Comparison of ENCODE assay signal across 18 cellular contexts in the genomic region with DNA sequence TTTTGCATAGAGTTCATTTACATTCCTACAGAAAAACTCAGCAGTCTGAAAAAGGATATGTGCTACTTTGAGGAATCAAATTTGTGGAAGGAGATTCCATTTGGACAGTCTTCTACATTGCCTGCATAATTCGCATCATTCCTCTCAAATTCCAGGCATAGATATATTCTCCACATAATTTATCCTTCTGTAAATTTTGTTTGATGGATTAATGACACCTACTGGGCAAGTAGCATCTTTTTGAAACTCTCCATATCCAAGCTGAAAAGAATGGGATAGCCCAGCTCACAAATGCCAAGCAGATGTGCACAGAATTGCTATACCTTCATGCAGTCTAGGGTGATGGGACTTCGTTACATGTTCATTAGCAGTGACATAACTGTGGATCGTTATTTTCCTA.
A peak's percentile ranks its signal among the peaks of the same experiment; 100 is the strongest.
DNase-seq lines count a peak whose midpoint lies in the region; ATAC-seq and TF ChIP-seq lines count a peak whose summit lies in the region.
"Had no signal": no experiment of that assay in that cellular context is flagged by ENCODE, and none has a peak within 500 bp of the region (broad histone marks: within the 10 kb centered on the region; RNA-seq: fewer than 3 reads in every experiment).

No MANE protein-coding gene starts in this region.

- no peaks in the 10 kb centered on the region for H3K27me3 Mint-ChIP-seq in chondrocyte (ENCODE audit: low read depth)
- H3K27me3 Mint-ChIP-seq: B cell; CD4-positive, alpha-beta memory T cell had no signal

- no peak overlapping the region for H3K4me3 Mint-ChIP-seq in chondrocyte (ENCODE audit: unreplicated experiment)
- H3K4me3 Mint-ChIP-seq: B cell; CD4-positive, alpha-beta memory T cell; HFFc6 had no signal

- H3K4me1 Mint-ChIP-seq in chondrocyte (ENCODE audit: low read depth): peaks cover 30% of the 10 kb centered on the region

- DNase-seq in AG04449 (ENCODE audit: low read depth, low spot score) (peak; percentile 44), GM04503 (ENCODE audit: low read depth) (peak; percentile 25), chondrocyte (ENCODE audit: low spot score) (no peak), DMS153 treated with DMSO at 0.1 percent for 48 hours (lab: John Stamatoyannopoulos, UW; ENCODE audit: unreplicated experiment) (no peak), EL (no peak)
- no peak for DNase-seq in NK-92 treated with Interleukin-12 subunit alpha and Interleukin-12 subunit beta, amount 100 ng/mL, for 24 hours (lab: John Stamatoyannopoulos, UW)
- DNase-seq: 8988T; C1 segment of cervical spinal cord; CD4-positive, alpha-beta memory T cell; DMS79 treated with DMSO at 0.1 percent for 48 hours; GDM1; HFFc6 had no signal

- H3K27ac Mint-ChIP-seq in chondrocyte (ENCODE audit: unreplicated experiment): peak overlapping the region; percentile 17
- H3K27ac Mint-ChIP-seq: B cell; CD4-positive, alpha-beta memory T cell; HFFc6 had no signal

- POLR2A ChIA-PET in AG04449 (lab: Yijun Ruan, JAX): interaction anchor here (1.3 kb wide), 1 partner anchor 21 kb away, joined by 8 read pairs; no protein-coding TSS in a partner anchor

- H3K4me3 ChIP-seq in AG04449 (ENCODE audit: low read depth, low read length): no peak overlapping the region
- H3K4me3 ChIP-seq: GM12878, HAP-1, K562 had no signal

- CTCF ChIA-PET in AG04449 (lab: Yijun Ruan, JAX): interaction anchor here (0.6 to 2.6 kb wide), 6 partner anchors 10 to 585 kb away, joined by 3 to 11 read pairs (median 6); no protein-coding TSS in a partner anchor

- TF ChIP-seq CTCF in AG04449 (IDR thresholded peaks at IDR 0.05; ENCODE audit: insufficient read depth, low read length, missing control alignments) (no peak), chondrocyte (IDR thresholded peaks at IDR 0.05) (peak; percentile 54)

- ATAC-seq in SK-N-SH treated with all-trans-retinoic acid at 6 μM for 48 hours (peak; percentile 86), GM21717 (IDR thresholded peaks at IDR 0.05; ENCODE audit: unreplicated experiment) (no peak)
- ATAC-seq: GM12878, K562 had no signal

- no peaks in the 10 kb centered on the region for H3K9me3 Mint-ChIP-seq in chondrocyte (ENCODE audit: low read depth)

- no peaks in the 10 kb centered on the region for H3K36me3 Mint-ChIP-seq in chondrocyte (ENCODE audit: low read depth)
- H3K36me3 Mint-ChIP-seq: CD4-positive, alpha-beta memory T cell had no signal

TF ChIP-seq in SK-N-SH treated with all-trans-retinoic acid at 6 μM for 48 hours, 23 proteins besides CTCF, POLR2A, EP300 and RAD21:
- TF ChIP-seq TCF4 (CRISPR knock-in tag; IDR thresholded peaks at IDR 0.05; ENCODE audit: borderline replicate concordance): 0 out of 2 replicates have a peak, but pooled peaks have one; percentile 71
- peak; percentile 75 for TF ChIP-seq ISL1 (CRISPR knock-in tag; IDR thresholded peaks at IDR 0.05)
- TF ChIP-seq TOX (CRISPR knock-in tag; IDR thresholded peaks at IDR 0.05; ENCODE audit: borderline replicate concordance): no peak
- TF ChIP-seq, protein P1, sequence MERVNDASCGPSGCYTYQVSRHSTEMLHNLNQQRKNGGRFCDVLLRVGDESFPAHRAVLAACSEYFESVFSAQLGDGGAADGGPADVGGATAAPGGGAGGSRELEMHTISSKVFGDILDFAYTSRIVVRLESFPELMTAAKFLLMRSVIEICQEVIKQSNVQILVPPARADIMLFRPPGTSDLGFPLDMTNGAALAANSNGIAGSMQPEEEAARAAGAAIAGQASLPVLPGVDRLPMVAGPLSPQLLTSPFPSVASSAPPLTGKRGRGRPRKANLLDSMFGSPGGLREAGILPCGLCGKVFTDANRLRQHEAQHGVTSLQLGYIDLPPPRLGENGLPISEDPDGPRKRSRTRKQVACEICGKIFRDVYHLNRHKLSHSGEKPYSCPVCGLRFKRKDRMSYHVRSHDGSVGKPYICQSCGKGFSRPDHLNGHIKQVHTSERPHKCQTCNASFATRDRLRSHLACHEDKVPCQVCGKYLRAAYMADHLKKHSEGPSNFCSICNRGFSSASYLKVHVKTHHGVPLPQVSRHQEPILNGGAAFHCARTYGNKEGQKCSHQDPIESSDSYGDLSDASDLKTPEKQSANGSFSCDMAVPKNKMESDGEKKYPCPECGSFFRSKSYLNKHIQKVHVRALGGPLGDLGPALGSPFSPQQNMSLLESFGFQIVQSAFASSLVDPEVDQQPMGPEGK (CRISPR knock-in tag; IDR thresholded peaks at IDR 0.05; ENCODE audit: borderline replicate concordance): no peak

Comparison
In these comparisons a context has a peak if more than half of its experiments do, and no peak if none do; other contexts are left out.
1. DNase-seq: peak in AG04449 (single experiment) and GM04503 (single experiment); none in chondrocyte (single experiment), NK-92 treated with Interleukin-12 subunit alpha and Interleukin-12 subunit beta, amount 100 ng/mL, for 24 hours (single experiment), DMS153 treated with DMSO at 0.1 percent for 48 hours (single experiment) and EL (single experiment).